In genomic region chr3:123876858-123877257, GRCh38 we compare ENCODE assay signal across 13 cellular contexts. TPM values are rescaled to one million over a fixed set of nuclear protein-coding genes. Genes with fewer than 3 reads are reported as not detected.
DNase-seq lines count a peak whose midpoint lies in the region; ATAC-seq and TF ChIP-seq lines count a peak whose summit lies in the region.
"Had no signal": no experiment of that assay in that cellular context is flagged by ENCODE, and none has a peak within 500 bp of the region (broad histone marks: within the 10 kb centered on the region; RNA-seq: fewer than 3 reads in every experiment).

No MANE protein-coding gene starts in this region.

- no peaks in the 10 kb centered on the region for H3K27me3 Mint-ChIP-seq in chondrocyte (ENCODE audit: low read depth)

- H3K36me3 Mint-ChIP-seq in chondrocyte (ENCODE audit: low read depth), result peaks cover 5% of the 10 kb centered on the region
- H3K36me3 Mint-ChIP-seq: naive B cell had no signal

- H3K27ac Mint-ChIP-seq in chondrocyte (ENCODE audit: unreplicated experiment), result no peak overlapping the region
- H3K27ac Mint-ChIP-seq: activated naive CD4-positive, alpha-beta T cell treated with anti-CD3 and anti-CD28 coated beads for 36 hours had no signal

- no peak for ATAC-seq in HG02981 (IDR thresholded peaks at IDR 0.05; ENCODE audit: unreplicated experiment)

- TF ChIP-seq CTCF in chondrocyte (IDR thresholded peaks at IDR 0.05), result peak; percentile 55
- TF ChIP-seq CTCF in tibial artery (IDR thresholded peaks at IDR 0.05), result no peak

- H3K9me3 ChIP-seq in tibial artery, result no peaks in the 10 kb centered on the region
- H3K9me3 ChIP-seq: tibial nerve had no signal

- no peaks in the 10 kb centered on the region for H3K27me3 ChIP-seq in tibial artery
- H3K27me3 ChIP-seq: tibial nerve had no signal

- peaks cover 0 to 17% (median 5%) of the 10 kb centered on the region in 4 donors for H3K4me1 ChIP-seq in tibial artery
- H3K4me1 ChIP-seq: tibial nerve had no signal

- H3K9me3 Mint-ChIP-seq in chondrocyte (ENCODE audit: low read depth), result peaks cover 6% of the 10 kb centered on the region
- H3K9me3 Mint-ChIP-seq: activated naive CD4-positive, alpha-beta T cell treated with anti-CD3 and anti-CD28 coated beads for 36 hours; naive B cell had no signal

- no peaks in the 10 kb centered on the region for H3K36me3 ChIP-seq in tibial artery
- H3K36me3 ChIP-seq: tibial nerve had no signal

- DNase-seq in NCI-H2171 treated with DMSO at 0.1 percent for 48 hours (lab: John Stamatoyannopoulos, UW), result peak; percentile 5
- DNase-seq in NCI-H2171 (lab: John Stamatoyannopoulos, UW), result no peak
- DNase-seq in NAMALWA (ENCODE audit: low spot score), result peak; percentile 12
- no peak for DNase-seq in chondrocyte (ENCODE audit: low spot score)
- no peak for DNase-seq in tibial artery
- DNase-seq in putamen (ENCODE audit: low spot score), result no peak
- DNase-seq in activated CD4-positive, alpha-beta T cell treated with anti-CD3 and anti-CD28 coated beads, Interleukin-2, amount 50 U/mL, for 4 hours, result no peak
- DNase-seq: activated naive CD4-positive, alpha-beta T cell treated with anti-CD3 and anti-CD28 coated beads for 36 hours; naive B cell; NCI-H1694 had no signal

- H3K4me3 ChIP-seq in tibial artery, result no peak overlapping the region
- H3K4me3 ChIP-seq: smooth muscle cell, tibial nerve had no signal

- peak overlapping the region; percentile 26 to 29 for H3K27ac ChIP-seq in tibial artery
- H3K27ac ChIP-seq: tibial nerve had no signal

- intact Hi-C loops in tibial artery (cut with DNase I; ENCODE audit: low total_unique reads), result no loop called here

- H3K4me1 Mint-ChIP-seq in chondrocyte (ENCODE audit: low read depth), result peaks cover 6% of the 10 kb centered on the region
- H3K4me1 Mint-ChIP-seq: naive B cell had no signal

- no peak overlapping the region for H3K4me3 Mint-ChIP-seq in chondrocyte (ENCODE audit: unreplicated experiment)
- H3K4me3 Mint-ChIP-seq: activated naive CD4-positive, alpha-beta T cell treated with anti-CD3 and anti-CD28 coated beads for 36 hours; naive B cell had no signal

RNA-seq across cellular contexts. Expression of gene MYLK, which starts 7.3 kb away (rescaled TPM):
- 319 to 405 TPM (median 393 TPM) in 3 replicates for total RNA-seq in chondrocyte
- total RNA-seq: activated naive CD4-positive, alpha-beta T cell treated with anti-CD3 and anti-CD28 coated beads for 36 hours had no signal

Comparison
In these comparisons a context has a peak if more than half of its experiments do, and no peak if none do; other contexts are left out.
1. DNase-seq: peak in NCI-H2171 treated with DMSO at 0.1 percent for 48 hours (single experiment) and NAMALWA (single experiment); none in NCI-H2171 (single experiment), chondrocyte (single experiment), tibial artery (0 of 2), putamen (single experiment) and activated CD4-positive, alpha-beta T cell treated with anti-CD3 and anti-CD28 coated beads, Interleukin-2, amount 50 U/mL, for 4 hours (0 of 2).